ENCODE assay signal across 17 cellular contexts in the genomic region with DNA sequence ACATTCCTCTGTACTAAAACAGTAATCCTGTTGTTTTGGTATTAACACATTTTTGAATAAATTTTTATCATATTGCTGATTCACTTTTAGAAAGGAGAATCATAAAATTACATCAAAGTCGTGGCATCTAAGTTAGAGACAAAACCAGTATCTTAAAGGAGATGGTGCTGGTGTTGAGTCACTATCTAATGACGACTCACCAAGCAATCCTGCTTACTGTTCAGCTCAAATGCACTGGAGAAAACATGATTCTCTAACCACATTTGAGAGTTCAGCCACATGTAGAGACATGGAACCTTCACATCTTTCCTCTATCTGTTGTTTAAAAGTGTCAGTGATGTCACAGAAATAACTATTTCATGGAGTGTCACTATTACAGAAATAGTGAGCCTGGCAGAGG.
DNase-seq lines count a peak whose midpoint lies in the region; ATAC-seq, FAIRE-seq and TF ChIP-seq lines count a peak whose summit lies in the region.
"Had no signal": no experiment of that assay in that cellular context is flagged by ENCODE, and none has a peak within 500 bp of the region (broad histone marks: within the 10 kb centered on the region; RNA-seq: fewer than 3 reads in every experiment).

No MANE protein-coding gene starts in this region.

- H2AFZ ChIP-seq in osteoblast (ENCODE audit: low read length), result no peak overlapping the region

- H3K9me3 ChIP-seq in osteoblast (ENCODE audit: low read depth, low read length) (no peaks in the 10 kb centered on the region), uterus (no peaks in the 10 kb centered on the region), kidney (ENCODE audit: control insufficient read depth in 1 of 2, low read length in 2 of 2) (no peaks in the 10 kb centered on the region)
- H3K9me3 ChIP-seq: neutrophil had no signal

- H3K4me3 Mint-ChIP-seq in activated T-helper 17 cell treated with anti-CD3 and anti-CD28 coated beads, Interleukin-2, amount 50 U/mL, for 72 hours, result no peak overlapping the region
- H3K4me3 Mint-ChIP-seq: activated CD4-positive, alpha-beta memory T cell treated with anti-CD3 and anti-CD28 coated beads for 36 hours; activated T-helper 1 cell treated with anti-CD3 and anti-CD28 coated beads, Interleukin-12 subunit alpha, Interleukin-12 subunit beta, Interleukin-2, Interleukin-4 antibody, amounts not matched to agents 30 ng/mL and 10 ng/mL and 1 ng/mL, durations not matched to agents 14 hours and 24 hours and 36 hours; memory B cell had no signal

- no peak for ATAC-seq in activated T-helper 17 cell treated with anti-CD3 and anti-CD28 coated beads, Interleukin-2, amount 50 U/mL, for 72 hours (replicated peaks)
- ATAC-seq: sciatic nerve had no signal

- no peak overlapping the region for H3K9ac ChIP-seq in kidney (ENCODE audit: low read length in 2 of 2)

- H3K27me3 ChIP-seq in osteoblast (ENCODE audit: insufficient read depth, low read length) (no peaks in the 10 kb centered on the region), uterus (no peaks in the 10 kb centered on the region)
- H3K27me3 ChIP-seq: neutrophil had no signal

- DNase-seq in EH (ENCODE audit: low read depth) (peak; percentile 75), RCC 7860 (ENCODE audit: low spot score) (peak; percentile 57), fibroblast of gingiva (ENCODE audit: low read depth) (peak; percentile 28), osteoblast (ENCODE audit: insufficient read length, low spot score, missing footprints) (no peak), Kasumi-1 (lab: John Stamatoyannopoulos, UW) (no peak), uterus (no peak), kidney (no peak)
- DNase-seq: activated CD4-positive, alpha-beta memory T cell treated with anti-CD3 and anti-CD28 coated beads for 36 hours; anterior cingulate cortex; DMS79; stimulated activated CD4-positive, alpha-beta T cell treated with anti-CD3 and anti-CD28 coated beads, Interleukin-4, amount 100 ng/mL, for 4 hours had no signal

- H3K4me1 ChIP-seq in osteoblast (ENCODE audit: insufficient read depth, low read length) (peaks cover 4% of the 10 kb centered on the region), uterus (no peaks in the 10 kb centered on the region), kidney (ENCODE audit: control insufficient read depth in 1 of 2, insufficient read depth in 1 of 2, low read depth in 1 of 2, low read length in 2 of 2) (no peaks in the 10 kb centered on the region)

- H3K27ac ChIP-seq in osteoblast (ENCODE audit: low read depth, low read length) (peak overlapping the region; percentile 68), uterus (no peak overlapping the region), kidney (ENCODE audit: low read depth in 2 of 2, low read length in 2 of 2) (no peak overlapping the region)
- H3K27ac ChIP-seq: neutrophil, SK-N-MC had no signal

- no peaks in the 10 kb centered on the region for H3K9me3 Mint-ChIP-seq in activated T-helper 17 cell treated with anti-CD3 and anti-CD28 coated beads, Interleukin-2, amount 50 U/mL, for 72 hours
- H3K9me3 Mint-ChIP-seq: activated CD4-positive, alpha-beta memory T cell treated with anti-CD3 and anti-CD28 coated beads for 36 hours; activated T-helper 1 cell treated with anti-CD3 and anti-CD28 coated beads, Interleukin-12 subunit alpha, Interleukin-12 subunit beta, Interleukin-2, Interleukin-4 antibody, amounts not matched to agents 30 ng/mL and 10 ng/mL and 1 ng/mL, durations not matched to agents 14 hours and 24 hours and 36 hours; memory B cell had no signal

- FAIRE-seq in RCC 7860 (lab: Jason Lieb, UNC) (peak; percentile 68), kidney (lab: Jason Lieb, UNC) (no peak)

- H3K36me3 ChIP-seq in osteoblast (ENCODE audit: insufficient read depth, low read length), result no peaks in the 10 kb centered on the region
- H3K36me3 ChIP-seq in uterus, result no peaks in the 10 kb centered on the region
- no peaks in the 10 kb centered on the region for H3K36me3 ChIP-seq in kidney (ENCODE audit: control insufficient read depth in 1 of 2, insufficient read depth in 2 of 2, low read length in 2 of 2)
- H3K36me3 ChIP-seq: neutrophil had no signal

- TF ChIP-seq CTCF in osteoblast (IDR thresholded peaks at IDR 0.05; ENCODE audit: extremely low read depth, low read depth, low read length), result no peak
- no peak for TF ChIP-seq CTCF in uterus (IDR thresholded peaks at IDR 0.05)
- TF ChIP-seq CTCF in kidney (IDR thresholded peaks at IDR 0.05; ENCODE audit: borderline replicate concordance, extremely low read depth, insufficient read depth), result no peak

- no peaks in the 10 kb centered on the region for H3K36me3 Mint-ChIP-seq in activated T-helper 17 cell treated with anti-CD3 and anti-CD28 coated beads, Interleukin-2, amount 50 U/mL, for 72 hours (ENCODE audit: low read depth)
- H3K36me3 Mint-ChIP-seq: activated CD4-positive, alpha-beta memory T cell treated with anti-CD3 and anti-CD28 coated beads for 36 hours; memory B cell had no signal

- H3K27ac Mint-ChIP-seq in activated T-helper 17 cell treated with anti-CD3 and anti-CD28 coated beads, Interleukin-2, amount 50 U/mL, for 72 hours, result no peak overlapping the region
- H3K27ac Mint-ChIP-seq: activated CD4-positive, alpha-beta memory T cell treated with anti-CD3 and anti-CD28 coated beads for 36 hours; activated T-helper 1 cell treated with anti-CD3 and anti-CD28 coated beads, Interleukin-12 subunit alpha, Interleukin-12 subunit beta, Interleukin-2, Interleukin-4 antibody, amounts not matched to agents 30 ng/mL and 10 ng/mL and 1 ng/mL, durations not matched to agents 14 hours and 24 hours and 36 hours; memory B cell had no signal

- no peak overlapping the region for H3K4me3 ChIP-seq in osteoblast (ENCODE audit: insufficient read depth, low read length)
- no peak overlapping the region for H3K4me3 ChIP-seq in uterus
- H3K4me3 ChIP-seq in kidney (ENCODE audit: low read length in 2 of 2), result no peak overlapping the region
- H3K4me3 ChIP-seq: SK-N-MC had no signal

- no peak overlapping the region for H3K4me2 ChIP-seq in osteoblast (ENCODE audit: insufficient read depth, low read length)

- TF ChIP-seq POLR2A in uterus (IDR thresholded peaks at IDR 0.05), result no peak

- H4K20me1 ChIP-seq in osteoblast (ENCODE audit: insufficient read depth, low read length), result no peaks in the 10 kb centered on the region

- H3K4me1 Mint-ChIP-seq in activated T-helper 17 cell treated with anti-CD3 and anti-CD28 coated beads, Interleukin-2, amount 50 U/mL, for 72 hours, result no peaks in the 10 kb centered on the region
- H3K4me1 Mint-ChIP-seq: memory B cell had no signal

- intact Hi-C loops in uterus (cut with DNase I; ENCODE audit: low total_unique reads) (no loop called here), kidney (cut with DNase I) (no loop called here)

- H3K79me2 ChIP-seq in osteoblast (ENCODE audit: insufficient read depth, low read length), result no peaks in the 10 kb centered on the region

- peaks cover 10% of the 10 kb centered on the region for H3K27me3 Mint-ChIP-seq in activated T-helper 17 cell treated with anti-CD3 and anti-CD28 coated beads, Interleukin-2, amount 50 U/mL, for 72 hours

Comparison
In these comparisons a context has a peak if more than half of its experiments do, and no peak if none do; other contexts are left out.
1. DNase-seq: peak in EH (single experiment), RCC 7860 (single experiment) and fibroblast of gingiva (single experiment); none in osteoblast (single experiment), Kasumi-1 (0 of 2), uterus (0 of 2) and kidney (single experiment).